Comparison of ENCODE assay signal across 15 cellular contexts in the genomic region with DNA sequence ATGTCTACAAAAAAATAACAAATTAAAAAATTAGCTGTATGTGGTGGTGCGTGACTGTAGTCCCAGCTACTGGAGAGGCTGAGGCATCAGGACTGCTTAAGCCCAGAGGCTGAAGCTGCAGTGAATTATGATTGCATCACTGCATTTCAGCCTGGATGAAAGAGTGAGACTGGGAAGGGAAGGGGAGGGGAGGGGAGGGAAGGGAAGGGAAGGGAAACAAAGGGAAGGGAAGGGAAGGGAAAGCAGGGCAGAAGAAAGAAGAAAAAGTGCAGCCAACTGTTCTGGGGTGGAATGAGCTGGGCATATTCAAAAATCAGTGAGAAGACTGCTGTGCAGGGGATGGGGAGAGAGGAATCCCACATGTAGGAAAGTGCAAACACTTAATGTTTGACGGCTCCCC.
"Had no signal": no experiment of that assay in that cellular context is flagged by ENCODE, and none has a peak within 500 bp of the region (broad histone marks: within the 10 kb centered on the region; RNA-seq: fewer than 3 reads in every experiment).

No MANE protein-coding gene starts in this region.

- H3K9me3 Mint-ChIP-seq: natural killer cell; T-helper 2 cell treated with Interferon-gamma antibody and Interleukin-4, amounts not matched to agents 5 μg/mL and 100 μg/mL, for 36 hours had no signal

- ATAC-seq: activated naive CD4-positive, alpha-beta T cell treated with anti-CD3 and anti-CD28 coated beads, Interleukin-2, amount 50 U/mL, for 72 hours; lower lobe of right lung; natural killer cell; pancreas had no signal

- H3K27ac Mint-ChIP-seq: activated naive CD4-positive, alpha-beta T cell treated with anti-CD3 and anti-CD28 coated beads, Interleukin-2, amount 50 U/mL, for 72 hours; natural killer cell; T-helper 2 cell treated with Interferon-gamma antibody and Interleukin-4, amounts not matched to agents 5 μg/mL and 100 μg/mL, for 36 hours had no signal

- H3K9me3 ChIP-seq: adrenal gland, lower lobe of right lung, neutrophil, pancreas had no signal

- H3K4me3 Mint-ChIP-seq: natural killer cell; T-helper 2 cell treated with Interferon-gamma antibody and Interleukin-4, amounts not matched to agents 5 μg/mL and 100 μg/mL, for 36 hours had no signal

- DNase-seq: activated CD4-positive, alpha-beta T cell treated with anti-CD3 and anti-CD28 coated beads, Interleukin-2, amount 50 U/mL, for 4 hours; activated gamma-delta T cell treated with Interleukin-2 at 50 U/mL for 16 hours; adrenal gland; dorsolateral prefrontal cortex; lower lobe of right lung; natural killer cell; pancreas; stimulated activated CD4-positive, alpha-beta T cell treated with anti-CD3 and anti-CD28 coated beads, Interleukin-12 subunit alpha, Interleukin-12 subunit beta, amount 100 ng/mL, for 4 hours; stimulated activated CD4-positive, alpha-beta T cell treated with anti-CD3 and anti-CD28 coated beads, Interleukin-1b, Interleukin-23, amount 100 ng/mL, for 48 hours; stimulated activated CD8-positive, alpha-beta memory T cell treated with anti-CD3 and anti-CD28 coated beads, Interleukin-4, amount 100 ng/mL, for 48 hours; stimulated activated naive CD4-positive, alpha-beta T cell had no signal

- H3K27me3 ChIP-seq: adrenal gland, cardiac muscle cell, dorsolateral prefrontal cortex, neutrophil, pancreas had no signal

- H3K4me1 ChIP-seq: adrenal gland, lower lobe of right lung, pancreas had no signal

- H3K36me3 ChIP-seq: adrenal gland, cardiac muscle cell, lower lobe of right lung, neutrophil, pancreas had no signal

- H3K36me3 Mint-ChIP-seq: natural killer cell had no signal

- H3K27ac ChIP-seq: adrenal gland, cardiac muscle cell, dorsolateral prefrontal cortex, lower lobe of right lung, neutrophil, pancreas had no signal

- H3K4me3 ChIP-seq: adrenal gland, cardiac muscle cell, dorsolateral prefrontal cortex, lower lobe of right lung, pancreas had no signal

- H3K4me1 Mint-ChIP-seq: natural killer cell had no signal
